ENCODE assay signal across 20 cellular contexts in genomic region chr20:11698124-11698523, GRCh38.
DNase-seq lines count a peak whose midpoint lies in the region; ATAC-seq and TF ChIP-seq lines count a peak whose summit lies in the region.
"Had no signal": no experiment of that assay in that cellular context is flagged by ENCODE, and none has a peak within 500 bp of the region (broad histone marks: within the 10 kb centered on the region; RNA-seq: fewer than 3 reads in every experiment).

No MANE protein-coding gene starts in this region.

- no peak overlapping the region for H3K4me2 ChIP-seq in hepatocyte
- H3K4me2 ChIP-seq: BLaER1 had no signal

- H3K36me3 ChIP-seq in hepatocyte (replicated peaks; ENCODE audit: insufficient read depth, low read depth), result no peaks in the 10 kb centered on the region
- no peaks in the 10 kb centered on the region for H3K36me3 ChIP-seq in mucosa of descending colon (ENCODE audit: low read depth)
- H3K36me3 ChIP-seq: BLaER1 had no signal

- H3K79me2 ChIP-seq in hepatocyte, result no peaks in the 10 kb centered on the region

- TF ChIP-seq CTCF in hepatocyte (IDR thresholded peaks at IDR 0.05; ENCODE audit: poor library complexity), result no peak
- no peak for TF ChIP-seq CTCF in mucosa of descending colon (IDR thresholded peaks at IDR 0.05)

- H4K20me1 ChIP-seq in hepatocyte (ENCODE audit: insufficient read depth, poor library complexity, severe bottlenecking), result no peaks in the 10 kb centered on the region
- H4K20me1 ChIP-seq: BLaER1 had no signal

- H3K9me3 ChIP-seq in hepatocyte (ENCODE audit: low read depth) (no peaks in the 10 kb centered on the region), mucosa of descending colon (no peaks in the 10 kb centered on the region)
- H3K9me3 ChIP-seq: Caco-2 had no signal

- no peaks in the 10 kb centered on the region for H3K9me2 ChIP-seq in hepatocyte (replicated peaks; ENCODE audit: insufficient read depth)

- H3K4me1 ChIP-seq in hepatocyte (ENCODE audit: insufficient read depth), result no peaks in the 10 kb centered on the region
- H3K4me1 ChIP-seq in mucosa of descending colon (ENCODE audit: low read depth), result no peaks in the 10 kb centered on the region
- H3K4me1 ChIP-seq: Caco-2 had no signal

- no peaks in the 10 kb centered on the region for H3K27me3 ChIP-seq in hepatocyte
- H3K27me3 ChIP-seq: BLaER1 had no signal

- H2AFZ ChIP-seq in hepatocyte, result no peak overlapping the region
- H2AFZ ChIP-seq: GM23248 had no signal

- peak; percentile 34 for DNase-seq in DMS53 (lab: John Stamatoyannopoulos, UW)
- no peak for DNase-seq in DMS53 treated with DMSO at 0.1 percent for 48 hours (lab: John Stamatoyannopoulos, UW; ENCODE audit: unreplicated experiment)
- no peak for DNase-seq in hepatocyte (ENCODE audit: low spot score)
- DNase-seq in mucosa of descending colon, result no peak
- DNase-seq in NCI-H446 (lab: John Stamatoyannopoulos, UW), result no peak
- no peak for DNase-seq in NCI-H2107 treated with DMSO at 0.1 percent for 48 hours (lab: John Stamatoyannopoulos, UW; ENCODE audit: unreplicated experiment)
- DNase-seq in T-helper 1 cell, result no peak
- DNase-seq: Caco-2; CD4-positive, CD25-positive, alpha-beta regulatory T cell; CD8-positive, alpha-beta T cell; DMS153; DMS79 treated with DMSO at 0.1 percent for 48 hours; GF-D8; GM23248; H7; HCEC 1CT had no signal

- peak overlapping the region; percentile 4 for H3K27ac ChIP-seq in hepatocyte
- H3K27ac ChIP-seq: 22Rv1, BLaER1, C4-2B, GM23248 had no signal

- ATAC-seq in mucosa of descending colon, result peak; percentile 78
- ATAC-seq in GM19397 (IDR thresholded peaks at IDR 0.05; ENCODE audit: unreplicated experiment), result no peak
- ATAC-seq: CD8-positive, alpha-beta T cell had no signal

- no peak overlapping the region for H3K4me3 ChIP-seq in hepatocyte
- H3K4me3 ChIP-seq in mucosa of descending colon, result no peak overlapping the region
- H3K4me3 ChIP-seq: BLaER1, GM23248 had no signal

- intact Hi-C loops in mucosa of descending colon (cut with DNase I, micrococcal nuclease), result no loop called here
